10 cellular contexts compared by ENCODE assay signal in genomic region chrY:14344648-14345333, GRCh38.
DNase-seq lines count a peak whose midpoint lies in the region; ATAC-seq, FAIRE-seq and TF ChIP-seq lines count a peak whose summit lies in the region.
"Had no signal": no experiment of that assay in that cellular context is flagged by ENCODE, and none has a peak within 500 bp of the region (broad histone marks: within the 10 kb centered on the region; RNA-seq: fewer than 3 reads in every experiment).

No MANE protein-coding gene starts in this region.

- no peaks in the 10 kb centered on the region for H3K9me3 Mint-ChIP-seq in memory B cell

- no peaks in the 10 kb centered on the region for H3K27me3 ChIP-seq in SJCRH30

- H3K4me3 ChIP-seq in SJCRH30 = no peak overlapping the region
- H3K4me3 ChIP-seq: lung had no signal

- H3K9me3 ChIP-seq in SJCRH30 (replicated peaks) = no peaks in the 10 kb centered on the region

- ATAC-seq in HG02642 (IDR thresholded peaks at IDR 0.05; ENCODE audit: poor library complexity, unreplicated experiment) = peak; percentile 54
- peak; percentile 58 for ATAC-seq in memory B cell (ENCODE audit: low read depth)

- no peaks in the 10 kb centered on the region for H3K27me3 Mint-ChIP-seq in memory B cell

- TF ChIP-seq POLR2A in GM12891 (IDR thresholded peaks at IDR 0.05; ENCODE audit: low read depth, low read length) = no peak

- peak; percentile 94 for FAIRE-seq in GM12891 (lab: Jason Lieb, UNC)

- H3K4me1 Mint-ChIP-seq in memory B cell = peaks cover 15% of the 10 kb centered on the region

- peak overlapping the region; percentile 66 for H3K4me3 Mint-ChIP-seq in memory B cell

- H3K27ac ChIP-seq in SJCRH30 = no peak overlapping the region

- H3K27ac Mint-ChIP-seq in memory B cell = peak overlapping the region; percentile 99

- no peaks in the 10 kb centered on the region for H3K36me3 ChIP-seq in SJCRH30

- DNase-seq in GM12891 (ENCODE audit: insufficient read length, low spot score) (no peak), T1000 (lab: John Stamatoyannopoulos, UW) (peak; percentile 25), memory B cell (ENCODE audit: low spot score in 2 of 2) (peak in 1 of 2 donors; percentile 40), SJCRH30 (no peak), GDM1 (lab: John Stamatoyannopoulos, UW) (no peak), activated gamma-delta T cell treated with Interleukin-2 at 50 U/mL for 16 hours (no peak), DMS153 treated with DMSO at 0.1 percent for 48 hours (lab: John Stamatoyannopoulos, UW; ENCODE audit: unreplicated experiment) (no peak)
- DNase-seq: effector CD4-positive, alpha-beta T cell had no signal

- H3K4me1 ChIP-seq in SJCRH30 = no peaks in the 10 kb centered on the region

- H3K36me3 Mint-ChIP-seq in memory B cell = no peaks in the 10 kb centered on the region

TF ChIP-seq in GM12891, 5 proteins besides CTCF, POLR2A, EP300 and RAD21:
- no peak for TF ChIP-seq POLR2AphosphoS5 (IDR thresholded peaks at IDR 0.05; ENCODE audit: low read depth, low read length)
- TF ChIP-seq POU2F2 (IDR thresholded peaks at IDR 0.05; ENCODE audit: low read depth, low read length) = 0 out of 2 replicates have a peak, but pooled peaks have one; percentile 30
